23 cellular contexts compared by ENCODE assay signal in the genomic region with DNA sequence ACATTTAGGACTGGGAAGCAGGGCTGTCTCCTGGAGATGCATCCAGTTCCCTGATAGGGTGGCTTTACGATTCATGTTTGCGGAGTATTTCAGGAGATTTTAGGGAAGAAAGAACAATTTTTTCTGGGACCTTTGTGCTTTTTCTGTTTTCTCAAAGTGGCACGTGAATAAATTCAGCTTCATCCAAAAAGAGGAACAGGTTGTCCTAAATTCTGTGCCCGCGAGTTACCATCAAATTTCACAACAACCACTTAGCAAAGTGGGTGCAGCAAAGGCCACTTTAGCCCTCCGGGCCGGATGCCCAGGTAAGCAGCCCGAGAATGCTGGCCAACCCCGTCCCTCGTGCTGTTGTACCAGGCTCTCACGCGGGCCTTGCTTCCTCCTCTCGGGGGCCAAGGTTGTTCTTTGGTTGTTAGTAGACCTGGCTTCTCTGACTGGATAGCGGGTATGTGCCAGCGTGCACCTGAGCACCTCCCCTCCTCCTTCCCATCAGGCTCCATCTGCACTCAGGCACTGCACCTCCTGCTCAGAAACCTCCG.
"Had no signal": no experiment of that assay in that cellular context is flagged by ENCODE, and none has a peak within 500 bp of the region (broad histone marks: within the 10 kb centered on the region; RNA-seq: fewer than 3 reads in every experiment).

No MANE protein-coding gene starts in this region.

- H3K4me1 ChIP-seq: colonic mucosa, right lobe of liver, tibial artery had no signal

- H3K4me3 ChIP-seq: colonic mucosa, dorsolateral prefrontal cortex, hepatocyte, mucosa of descending colon, right lobe of liver, skin epidermis, tibial artery had no signal

- H3K27me3 ChIP-seq: colonic mucosa, hepatocyte, right lobe of liver had no signal

- H2AFZ ChIP-seq: hepatocyte had no signal

- H3K27ac ChIP-seq: colonic mucosa, dorsolateral prefrontal cortex, hepatocyte, right lobe of liver, skin epidermis, tibial artery had no signal

- H3K36me3 ChIP-seq: colonic mucosa, right lobe of liver, tibial artery had no signal

- H3K4me2 ChIP-seq: hepatocyte had no signal

- H3K9me3 ChIP-seq: colonic mucosa, mucosa of descending colon, right lobe of liver, tibial artery had no signal

- H3K79me2 ChIP-seq: hepatocyte had no signal

- DNase-seq: activated B cell treated with CpG ODN at 0.5 μM for 24 hours; activated CD4-positive, alpha-beta memory T cell treated with anti-CD3 and anti-CD28 coated beads for 36 hours; activated CD4-positive, alpha-beta T cell treated with anti-CD3 and anti-CD28 coated beads for 48 hours; activated effector memory CD4-positive, alpha-beta T cell treated with Interleukin-2 at 50 U/mL for 16 hours; activated naive CD4-positive, alpha-beta T cell treated with anti-CD3 and anti-CD28 coated beads for 36 hours; activated naive CD8-positive, alpha-beta T cell treated with anti-CD3 and anti-CD28 coated beads, Interleukin-2, amount 10 ng/mL, durations not matched to agents 7 days and 5 days; activated T-cell treated with anti-CD3 and anti-CD28 coated beads, Interleukin-2, amount 50 U/mL, for 72 hours; amniotic stem cell; colonic mucosa; dorsolateral prefrontal cortex; effector memory CD8-positive, alpha-beta T cell; glutamatergic neuron; immature natural killer cell; mesendoderm; mucosa of descending colon; nephron progenitor cell; occipital lobe; right lobe of liver; stimulated activated CD4-positive, alpha-beta T cell treated with anti-CD3 and anti-CD28 coated beads, Interleukin-1b, Interleukin-23, amount 100 ng/mL, for 48 hours; T1000; tibial artery had no signal
